1 cellular context compared by ENCODE assay signal in genomic region chr15:101264011-101264410, GRCh38.
TF ChIP-seq lines count a peak whose summit lies in the region.

No MANE protein-coding gene starts in this region.

TF ChIP-seq in HepG2, 621 proteins besides CTCF, POLR2A, EP300 and RAD21:
- no peak for TF ChIP-seq LBX2 (CRISPR knock-in tag; IDR thresholded peaks at IDR 0.05; ENCODE audit: borderline replicate concordance)
- no peak for TF ChIP-seq FOXO4 (CRISPR knock-in tag; conservative IDR thresholded peaks at IDR 0.05)
- no peak for TF ChIP-seq ZNF564 (CRISPR knock-in tag; IDR thresholded peaks at IDR 0.05)
- TF ChIP-seq ZNF18 (CRISPR knock-in tag; IDR thresholded peaks at IDR 0.05; ENCODE audit: insufficient replicate concordance): no peak
- no peak for TF ChIP-seq ZNF639 (CRISPR knock-in tag; conservative IDR thresholded peaks at IDR 0.05)
- no peak for TF ChIP-seq SNAPC5 (CRISPR knock-in tag; IDR thresholded peaks at IDR 0.05; ENCODE audit: borderline replicate concordance)
- no peak for TF ChIP-seq SOX5 (CRISPR knock-in tag; IDR thresholded peaks at IDR 0.05; ENCODE audit: borderline replicate concordance)
- no peak for TF ChIP-seq ZFP82 (CRISPR knock-in tag; IDR thresholded peaks at IDR 0.05; ENCODE audit: borderline replicate concordance)
- TF ChIP-seq KLF15 (CRISPR knock-in tag; IDR thresholded peaks at IDR 0.05; ENCODE audit: borderline replicate concordance): no peak
- no peak for TF ChIP-seq POGZ (CRISPR knock-in tag; IDR thresholded peaks at IDR 0.05)
- TF ChIP-seq SOX13 (IDR thresholded peaks at IDR 0.05): no peak
- no peak for TF ChIP-seq SOX13 (CRISPR knock-in tag; conservative IDR thresholded peaks at IDR 0.05 in 1 of 2, IDR thresholded peaks at IDR 0.05 in 1 of 2)
- no peak for TF ChIP-seq PBX2 (CRISPR knock-in tag; IDR thresholded peaks at IDR 0.05)
- TF ChIP-seq ZNF607 (CRISPR knock-in tag; IDR thresholded peaks at IDR 0.05; ENCODE audit: borderline replicate concordance): no peak
- no peak for TF ChIP-seq GMEB1 (CRISPR knock-in tag; IDR thresholded peaks at IDR 0.05; ENCODE audit: borderline replicate concordance)
- no peak for TF ChIP-seq ZMAT3 (CRISPR knock-in tag; conservative IDR thresholded peaks at IDR 0.05)
- TF ChIP-seq TAF15 (IDR thresholded peaks at IDR 0.05; ENCODE audit: low read depth, low read length, poor library complexity, severe bottlenecking): no peak
- no peak for TF ChIP-seq XRCC5 (optimal IDR thresholded peaks at IDR 0.05; ENCODE audit: low read length)
- no peak for TF ChIP-seq GRHL1 (CRISPR knock-in tag; conservative IDR thresholded peaks at IDR 0.05)
- no peak for TF ChIP-seq ZNF33B (CRISPR knock-in tag; IDR thresholded peaks at IDR 0.05)
- no peak for TF ChIP-seq MATR3 (CRISPR knock-in tag; IDR thresholded peaks at IDR 0.05)
